Comparison of ENCODE assay signal across 19 cellular contexts in genomic region chr4:21543514-21543913, GRCh38.
DNase-seq lines count a peak whose midpoint lies in the region; ATAC-seq and TF ChIP-seq lines count a peak whose summit lies in the region.
"Had no signal": no experiment of that assay in that cellular context is flagged by ENCODE, and none has a peak within 500 bp of the region (broad histone marks: within the 10 kb centered on the region; RNA-seq: fewer than 3 reads in every experiment).

No MANE protein-coding gene starts in this region.

- H2BK5ac ChIP-seq in neuronal stem cell (ENCODE audit: low read length), result no peak overlapping the region
- H2BK5ac ChIP-seq in mesendoderm (ENCODE audit: low read length), result no peak overlapping the region

- no peak for DNase-seq in cardiac muscle cell (ENCODE audit: low read depth in 1 of 2, low spot score in 1 of 2)
- no peak for DNase-seq in left cardiac atrium
- DNase-seq in epithelial cell of proximal tubule (ENCODE audit: low read depth), result no peak
- DNase-seq in iPS-NIHi11 (ENCODE audit: low spot score), result peak; percentile 7
- DNase-seq in neuronal stem cell (ENCODE audit: low spot score), result no peak
- DNase-seq in SIG-M5 treated with dmso at 0.1 percent for 504 hours (lab: John Stamatoyannopoulos, UW; ENCODE audit: unreplicated experiment), result no peak
- DNase-seq in stimulated activated CD4-positive, alpha-beta T cell treated with anti-CD3 and anti-CD28 coated beads, Interleukin-4, amount 100 ng/mL, for 1 hour, result no peak
- no peak for DNase-seq in mesendoderm
- DNase-seq: Caco-2; CD8-positive, alpha-beta T cell; MM.1S; NCI-H2029; NCI-H446 treated with DMSO at 0.1 percent for 48 hours; NCI-H526 treated with DMSO at 0.1 percent for 48 hours; Right ventricle myocardium superior; RPMI8226 had no signal

- H3K4me1 ChIP-seq in cardiac muscle cell (ENCODE audit: low read depth) (peaks cover 26% of the 10 kb centered on the region), neuronal stem cell (ENCODE audit: control insufficient read depth in 2 of 2, insufficient read depth in 1 of 2, low read depth in 1 of 2, low read length in 2 of 2) (no peaks in the 10 kb centered on the region), mesendoderm (ENCODE audit: control insufficient read depth, low read depth, low read length) (no peaks in the 10 kb centered on the region)
- H3K4me1 ChIP-seq: Caco-2 had no signal

- H3K79me1 ChIP-seq in neuronal stem cell (ENCODE audit: low read depth, low read length) (no peaks in the 10 kb centered on the region), mesendoderm (ENCODE audit: low read length) (no peaks in the 10 kb centered on the region)

- H3K56ac ChIP-seq in mesendoderm (ENCODE audit: low read length), result no peak overlapping the region

- H3K27me3 ChIP-seq in cardiac muscle cell (no peaks in the 10 kb centered on the region), neuronal stem cell (ENCODE audit: control insufficient read depth in 3 of 3, insufficient read depth in 3 of 3, low read depth in 1 of 3, low read length in 3 of 3) (peaks cover 0 to 2% (median 0%) of the 10 kb centered on the region in 3 experiments), mesendoderm (ENCODE audit: insufficient read depth, low read length, poor library complexity) (no peaks in the 10 kb centered on the region)

- H3K36me3 ChIP-seq in cardiac muscle cell (peaks cover 6% of the 10 kb centered on the region), neuronal stem cell (replicated peaks in 1 of 2; ENCODE audit: control insufficient read depth in 2 of 2, insufficient read depth in 2 of 2, low read length in 2 of 2) (peaks cover 0 to 2% of the 10 kb centered on the region in 2 donors), mesendoderm (ENCODE audit: control insufficient read depth, insufficient read depth, low read length) (no peaks in the 10 kb centered on the region)

- peak overlapping the region; percentile 81 for H2AFZ ChIP-seq in neuronal stem cell (ENCODE audit: low read length)

- H3K23ac ChIP-seq in neuronal stem cell (ENCODE audit: low read depth, low read length, poor library complexity), result no peak overlapping the region
- no peak overlapping the region for H3K23ac ChIP-seq in mesendoderm (ENCODE audit: low read length)

- no peak overlapping the region for H4K5ac ChIP-seq in mesendoderm (ENCODE audit: low read length)

- ATAC-seq in left cardiac atrium, result no peak
- ATAC-seq: CD8-positive, alpha-beta T cell had no signal

- no peak overlapping the region for H2BK15ac ChIP-seq in neuronal stem cell (ENCODE audit: low read length)
- no peak overlapping the region for H2BK15ac ChIP-seq in mesendoderm (replicated peaks; ENCODE audit: low read depth)

- no peak overlapping the region for H3K4me2 ChIP-seq in neuronal stem cell (ENCODE audit: insufficient read depth, low read length, poor library complexity, severe bottlenecking)
- H3K4me2 ChIP-seq in mesendoderm (ENCODE audit: low read length), result no peak overlapping the region
- H3K4me2 ChIP-seq: KMS-11 had no signal

- peak overlapping the region; percentile 48 for H3K4me3 ChIP-seq in cardiac muscle cell
- H3K4me3 ChIP-seq in epithelial cell of proximal tubule (ENCODE audit: low read depth, low read length), result peak overlapping the region; percentile 62
- H3K4me3 ChIP-seq in neuronal stem cell (ENCODE audit: low read length in 2 of 2), result peak overlapping the region in 1 of 2 donors; percentile 48
- H3K4me3 ChIP-seq in mesendoderm (ENCODE audit: low read length), result no peak overlapping the region

- no peak overlapping the region for H4K91ac ChIP-seq in neuronal stem cell (ENCODE audit: low read depth, low read length, poor library complexity)

- H4K8ac ChIP-seq in neuronal stem cell (ENCODE audit: low read depth, low read length) (no peak overlapping the region), mesendoderm (ENCODE audit: low read depth, low read length) (no peak overlapping the region)

- no CpG with 5 or more reads among the region's 3 CpGs for WGBS in neuronal stem cell (ENCODE audit: extremely low coverage in 2 of 2, insufficient read length in 2 of 2, insufficient replicate concordance in 1 of 2), 2 donors
- no CpG with 5 or more reads among the region's 3 CpGs for WGBS in mesendoderm (ENCODE audit: extremely low coverage, insufficient coverage, low lambda C conversion rate)

- H2AK5ac ChIP-seq in neuronal stem cell (ENCODE audit: low read depth, low read length) (no peak overlapping the region), mesendoderm (ENCODE audit: low read length) (no peak overlapping the region)

- no peak overlapping the region for H2BK12ac ChIP-seq in neuronal stem cell (ENCODE audit: low read length)

- H3K4ac ChIP-seq in neuronal stem cell (ENCODE audit: low read length), result no peak overlapping the region
- no peak overlapping the region for H3K4ac ChIP-seq in mesendoderm (ENCODE audit: low read depth, low read length)

- H3K9ac ChIP-seq in neuronal stem cell (ENCODE audit: low read depth, low read length, poor library complexity) (no peak overlapping the region), mesendoderm (ENCODE audit: low read length) (no peak overlapping the region)
- H3K9ac ChIP-seq: KMS-11 had no signal

- no peaks in the 10 kb centered on the region for H3K79me2 ChIP-seq in mesendoderm (ENCODE audit: control insufficient read depth, insufficient read depth, low read length)

- H3K14ac ChIP-seq in neuronal stem cell (ENCODE audit: low read length), result no peak overlapping the region

- TF ChIP-seq CTCF in cardiac muscle cell (IDR thresholded peaks at IDR 0.05; ENCODE audit: low read depth, low read length) (no peak), epithelial cell of proximal tubule (conservative IDR thresholded peaks at IDR 0.05; ENCODE audit: low read depth, low read length) (no peak)

- H3K18ac ChIP-seq in neuronal stem cell (ENCODE audit: low read length), result no peak overlapping the region
- H3K18ac ChIP-seq in mesendoderm (ENCODE audit: low read length), result no peak overlapping the region

- H3K9me3 ChIP-seq in cardiac muscle cell (ENCODE audit: low read depth) (no peaks in the 10 kb centered on the region), neuronal stem cell (replicated peaks in 1 of 2; ENCODE audit: control insufficient read depth in 2 of 2, insufficient read depth in 1 of 2, low read depth in 1 of 2, low read length in 2 of 2) (peaks cover 0 to 2% of the 10 kb centered on the region in 2 donors)
- H3K9me3 ChIP-seq: Caco-2 had no signal

- peak overlapping the region; percentile 83 for H3K27ac ChIP-seq in cardiac muscle cell
- no peak overlapping the region for H3K27ac ChIP-seq in neuronal stem cell (replicated peaks; ENCODE audit: low read length)
- H3K27ac ChIP-seq in mesendoderm (ENCODE audit: low read depth, low read length), result no peak overlapping the region
- H3K27ac ChIP-seq: 22Rv1, C4-2B, KMS-11 had no signal

- intact Hi-C loops in left cardiac atrium (cut with DNase I), result no loop called here

- H2BK120ac ChIP-seq in neuronal stem cell (ENCODE audit: low read depth, low read length), result no peak overlapping the region
- H2BK120ac ChIP-seq in mesendoderm (ENCODE audit: low read depth, low read length), result no peak overlapping the region
